22 cellular contexts compared by ENCODE assay signal in genomic region chr2:28638102-28638501, GRCh38.
DNase-seq lines count a peak whose midpoint lies in the region; ATAC-seq and TF ChIP-seq lines count a peak whose summit lies in the region.
"Had no signal": no experiment of that assay in that cellular context is flagged by ENCODE, and none has a peak within 500 bp of the region (broad histone marks: within the 10 kb centered on the region; RNA-seq: fewer than 3 reads in every experiment).

No MANE protein-coding gene starts in this region.

- CTCF ChIA-PET in Calu3 (lab: Charles Lee): interaction anchor here (1.3 kb wide), 1 partner anchor 13 kb away, joined by 3 read pairs; no protein-coding TSS in a partner anchor

- H3K4me1 ChIP-seq in neural progenitor cell (peaks cover 12% of the 10 kb centered on the region), stomach (peaks cover 37 to 73% (median 45%) of the 10 kb centered on the region in 4 donors)

- no TSS peak for BruUV-seq in Calu3 (replicated peaks; lab: Mats Ljungman, UMichigan)

- H3K4me2 ChIP-seq in neural progenitor cell: no peak overlapping the region

- TF ChIP-seq EP300 in stomach (IDR thresholded peaks at IDR 0.05): no peak

- H3K27ac ChIP-seq in neural progenitor cell (no peak overlapping the region), stomach (peak overlapping the region in 3 of 5 donors; percentile 73 to 97 (median 75))

- H3K4me3 ChIP-seq in neural progenitor cell (no peak overlapping the region), stomach (no peak overlapping the region)
- H3K4me3 ChIP-seq: heart left ventricle had no signal

- no peaks in the 10 kb centered on the region for H3K79me2 ChIP-seq in neural progenitor cell (ENCODE audit: low read depth)

- H3K4me3 Mint-ChIP-seq in Calu3 (ENCODE audit: low read depth, unreplicated experiment) (no peak overlapping the region), neural progenitor cell (peak overlapping the region; percentile 2)
- H3K4me3 Mint-ChIP-seq: activated CD4-positive, alpha-beta T cell treated with anti-CD3 and anti-CD28 coated beads for 36 hours; H9; mesothelial cell of epicardium; natural killer cell; T-cell had no signal

- no peaks in the 10 kb centered on the region for H3K36me3 ChIP-seq in neural progenitor cell
- H3K36me3 ChIP-seq in stomach: no peaks in the 10 kb centered on the region

- peak overlapping the region; percentile 3 for H3K27ac Mint-ChIP-seq in Calu3 (ENCODE audit: unreplicated experiment)
- no peak overlapping the region for H3K27ac Mint-ChIP-seq in neural progenitor cell
- H3K27ac Mint-ChIP-seq: T-cell had no signal

- no peaks in the 10 kb centered on the region for H3F3A ChIP-seq in neural progenitor cell (ENCODE audit: low read depth)

- no peaks in the 10 kb centered on the region for H3K27me3 Mint-ChIP-seq in Calu3 (ENCODE audit: unreplicated experiment)
- peaks cover 18% of the 10 kb centered on the region for H3K27me3 Mint-ChIP-seq in neural progenitor cell (ENCODE audit: insufficient read depth, low read depth)
- H3K27me3 Mint-ChIP-seq: activated CD4-positive, alpha-beta T cell treated with anti-CD3 and anti-CD28 coated beads for 36 hours; T-cell had no signal

- no peak overlapping the region for H2AFZ ChIP-seq in neural progenitor cell (replicated peaks)

- TF ChIP-seq CTCF in Calu3 (IDR thresholded peaks at IDR 0.05; ENCODE audit: unreplicated experiment) (no peak), neural progenitor cell (IDR thresholded peaks at IDR 0.05) (no peak), stomach (IDR thresholded peaks at IDR 0.05) (no peak)

- H3K9me3 ChIP-seq in neural progenitor cell (ENCODE audit: low read depth) (no peaks in the 10 kb centered on the region), stomach (no peaks in the 10 kb centered on the region)
- H3K9me3 ChIP-seq: heart left ventricle had no signal

- H3K9ac ChIP-seq in neural progenitor cell: no peak overlapping the region

- H4K20me1 ChIP-seq in neural progenitor cell (ENCODE audit: low read depth): no peaks in the 10 kb centered on the region

- no peak for TF ChIP-seq POLR2A in stomach (IDR thresholded peaks at IDR 0.05)

- 67 to 89% (median 85%) methylated on average over 2 of the region's 2 CpGs for whole genome bisulfite sequencing in stomach, 5 donors

- no peaks in the 10 kb centered on the region for H3K27me3 ChIP-seq in neural progenitor cell
- H3K27me3 ChIP-seq in stomach: no peaks in the 10 kb centered on the region
- H3K27me3 ChIP-seq: heart left ventricle had no signal

- DNase-seq in Calu3 (no peak), amniotic epithelial cell (ENCODE audit: low read depth) (peak; percentile 49), neural progenitor cell (ENCODE audit: low spot score) (no peak), stomach (no peak), AG08395 (ENCODE audit: low spot score) (no peak), NCI-H1694 (lab: John Stamatoyannopoulos, UW) (no peak), DMS53 treated with DMSO at 0.1 percent for 48 hours (lab: John Stamatoyannopoulos, UW; ENCODE audit: unreplicated experiment) (no peak)
- DNase-seq: activated CD4-positive, alpha-beta T cell treated with anti-CD3 and anti-CD28 coated beads for 36 hours; activated effector memory CD4-positive, alpha-beta T cell treated with Interleukin-2 at 50 U/mL for 16 hours; DMS 273 treated with DMSO at 0.1 percent for 48 hours; H9; left cardiac atrium; natural killer cell; NCI-H1092 treated with DMSO at 0.1 percent for 48 hours; NCI-H2081 treated with DMSO at 0.1 percent for 48 hours; NCI-H446; SIG-M5; stimulated activated naive CD4-positive, alpha-beta T cell; T-cell had no signal

- H3K9me3 Mint-ChIP-seq in Calu3 (ENCODE audit: low read depth, unreplicated experiment) (peaks cover 3% of the 10 kb centered on the region), neural progenitor cell (peaks cover under 1% of the 10 kb centered on the region)
- H3K9me3 Mint-ChIP-seq: H9, mesothelial cell of epicardium, natural killer cell, T-cell had no signal

- peaks cover 38% of the 10 kb centered on the region for H3K4me1 Mint-ChIP-seq in Calu3 (ENCODE audit: low read depth, unreplicated experiment)
- H3K4me1 Mint-ChIP-seq in neural progenitor cell: peaks cover 26% of the 10 kb centered on the region

- peaks cover under 1% of the 10 kb centered on the region for H3K36me3 Mint-ChIP-seq in Calu3 (ENCODE audit: insufficient read depth, unreplicated experiment)
- H3K36me3 Mint-ChIP-seq in neural progenitor cell: no peaks in the 10 kb centered on the region
- H3K36me3 Mint-ChIP-seq: mesothelial cell of epicardium, natural killer cell, T-cell had no signal

- ATAC-seq in GM18511 (IDR thresholded peaks at IDR 0.05; ENCODE audit: unreplicated experiment): no peak
- ATAC-seq: activated CD4-positive, alpha-beta T cell treated with anti-CD3 and anti-CD28 coated beads for 36 hours; natural killer cell; T-cell had no signal

- intact Hi-C loops in Calu3 (cut with micrococcal nuclease; ENCODE audit: unreplicated experiment): no loop called here
- intact Hi-C loops in stomach (cut with DNase I; ENCODE audit: low total_unique reads): no loop called here
